In genomic region chr1:166164646-166164994, GRCh38 we compare ENCODE assay signal across 1 cellular context.
TF ChIP-seq lines count a peak whose summit lies in the region.

No MANE protein-coding gene starts in this region.

TF ChIP-seq in HepG2, 621 proteins besides CTCF, POLR2A, EP300 and RAD21:
- no peak for TF ChIP-seq ZNF362 (CRISPR knock-in tag; IDR thresholded peaks at IDR 0.05; ENCODE audit: borderline replicate concordance)
- TF ChIP-seq ZNF501 (CRISPR knock-in tag; IDR thresholded peaks at IDR 0.05) = no peak
- TF ChIP-seq PBX2 (CRISPR knock-in tag; IDR thresholded peaks at IDR 0.05) = no peak
- TF ChIP-seq KMT2A (CRISPR knock-in tag; IDR thresholded peaks at IDR 0.05) = no peak
- TF ChIP-seq ZNF496 (CRISPR knock-in tag; IDR thresholded peaks at IDR 0.05; ENCODE audit: insufficient replicate concordance) = no peak
- TF ChIP-seq MTERF4 (CRISPR knock-in tag; IDR thresholded peaks at IDR 0.05) = no peak
- no peak for TF ChIP-seq ZNF609 (CRISPR knock-in tag; IDR thresholded peaks at IDR 0.05; ENCODE audit: borderline replicate concordance)
- no peak for TF ChIP-seq CAMTA2 (CRISPR knock-in tag; IDR thresholded peaks at IDR 0.05; ENCODE audit: borderline replicate concordance)
- no peak for TF ChIP-seq HNF4G (IDR thresholded peaks at IDR 0.05; ENCODE audit: borderline replicate concordance, low read depth, low read length)
- no peak for TF ChIP-seq HNF4G (CRISPR knock-in tag; IDR thresholded peaks at IDR 0.05; ENCODE audit: borderline replicate concordance, low read depth)
- no peak for TF ChIP-seq ZNF468 (CRISPR knock-in tag; IDR thresholded peaks at IDR 0.05)
- no peak for TF ChIP-seq ZNF598 (CRISPR knock-in tag; IDR thresholded peaks at IDR 0.05; ENCODE audit: borderline replicate concordance)
- TF ChIP-seq SOX13 (IDR thresholded peaks at IDR 0.05) = no peak
- no peak for TF ChIP-seq SOX13 (CRISPR knock-in tag; conservative IDR thresholded peaks at IDR 0.05 in 1 of 2, IDR thresholded peaks at IDR 0.05 in 1 of 2)
- no peak for TF ChIP-seq TOE1 (CRISPR knock-in tag; IDR thresholded peaks at IDR 0.05)
- TF ChIP-seq ZNF761 (CRISPR knock-in tag; conservative IDR thresholded peaks at IDR 0.05) = no peak
- TF ChIP-seq ZNF547 (CRISPR knock-in tag; IDR thresholded peaks at IDR 0.05) = no peak
